ENCODE assay signal across 8 cellular contexts in genomic region chr9:92764988-92765936, GRCh38. TPM values are rescaled to one million over a fixed set of nuclear protein-coding genes. Genes with fewer than 3 reads are reported as not detected.
DNase-seq lines count a peak whose midpoint lies in the region; ATAC-seq and TF ChIP-seq lines count a peak whose summit lies in the region.

No MANE protein-coding gene starts in this region.

- H3K4me3 ChIP-seq in HUES6 (ENCODE audit: low read depth, low read length): peak overlapping the region; percentile 89
- H3K4me3 ChIP-seq in NT2/D1 (ENCODE audit: insufficient read length, low read depth): peak overlapping the region; percentile 83

- H3K36me3 Mint-ChIP-seq in endothelial cell (ENCODE audit: low read depth, unreplicated experiment): peaks cover 13% of the 10 kb centered on the region

- H3K9me3 ChIP-seq in HUES6 (ENCODE audit: control insufficient read depth, insufficient read depth, low read depth, low read length) (no peaks in the 10 kb centered on the region), NT2/D1 (ENCODE audit: insufficient read depth, low read length) (no peaks in the 10 kb centered on the region)

- TF ChIP-seq CTCF in endothelial cell (IDR thresholded peaks at IDR 0.05; ENCODE audit: unreplicated experiment): peak; percentile 93

- H3K27me3 ChIP-seq in HUES6 (ENCODE audit: control insufficient read depth, insufficient read depth, low read length) (no peaks in the 10 kb centered on the region), NT2/D1 (ENCODE audit: insufficient read depth, insufficient read length) (no peaks in the 10 kb centered on the region)

- H3K36me3 ChIP-seq in HUES6 (ENCODE audit: control insufficient read depth, insufficient read depth, low read length) (no peaks in the 10 kb centered on the region), NT2/D1 (ENCODE audit: insufficient read depth, insufficient read length, low read length) (peaks cover 11% of the 10 kb centered on the region)

- H3K9ac ChIP-seq in HUES6 (ENCODE audit: low read length) (peak overlapping the region; percentile 95), NT2/D1 (ENCODE audit: insufficient read length, low read depth) (peak overlapping the region; percentile 91)

- peaks cover 43% of the 10 kb centered on the region for H3K4me1 Mint-ChIP-seq in endothelial cell (ENCODE audit: unreplicated experiment)

- peak overlapping the region; percentile 93 for H3K4me3 Mint-ChIP-seq in endothelial cell (ENCODE audit: unreplicated experiment)

- H3K27ac Mint-ChIP-seq in endothelial cell (ENCODE audit: unreplicated experiment): peak overlapping the region; percentile 87

- H3K9me3 Mint-ChIP-seq in endothelial cell (ENCODE audit: unreplicated experiment): no peaks in the 10 kb centered on the region

- ATAC-seq in GM21447 (IDR thresholded peaks at IDR 0.05; ENCODE audit: unreplicated experiment): peak; percentile 86

- peaks cover 23% of the 10 kb centered on the region for H3K27me3 Mint-ChIP-seq in endothelial cell (ENCODE audit: unreplicated experiment)

- H3K4me1 ChIP-seq in HUES6 (ENCODE audit: control insufficient read depth, insufficient read depth, low read length) (peaks cover 36% of the 10 kb centered on the region), NT2/D1 (ENCODE audit: insufficient read depth, insufficient read length) (peaks cover 16% of the 10 kb centered on the region)

- peak; percentile 81 for DNase-seq in DMS114 treated with DMSO at 0.1 percent for 48 hours (lab: John Stamatoyannopoulos, UW; ENCODE audit: unreplicated experiment)
- peak; percentile 98 for DNase-seq in NT2/D1 (ENCODE audit: low read depth, low spot score)
- peak; percentile 97 for DNase-seq in activated CD8-positive, alpha-beta memory T cell treated with anti-CD3 and anti-CD28 coated beads, Interleukin-2, amount 50 U/mL, for 4 hours
- peak; percentile 98 for DNase-seq in endothelial cell (ENCODE audit: low spot score)
- peak; percentile 98 for DNase-seq in midbrain (lab: John Stamatoyannopoulos, UW)
- DNase-seq in stimulated activated CD8-positive, alpha-beta memory T cell treated with anti-CD3 and anti-CD28 coated beads, Interleukin-15, amount 100 ng/mL, for 48 hours (ENCODE audit: low read depth in 2 of 2): peak; percentile 98 to 99

- peak overlapping the region; percentile 99 for H3K27ac ChIP-seq in HUES6 (ENCODE audit: low read depth, low read length)

RNA-seq across cellular contexts. Expression of gene BICD2, which starts 0.6 kb away (rescaled TPM):
- 31.8 TPM for total RNA-seq in endothelial cell (ENCODE audit: unreplicated experiment)

Comparison
In these comparisons a context has a peak if more than half of its experiments do, and no peak if none do; other contexts are left out.
1. Peak in every context shown above with its lines: DNase-seq, ATAC-seq, H3K4me3 ChIP-seq and H3K27ac ChIP-seq.